In genomic region chr10:48697821-48698764, GRCh38 we compare ENCODE assay signal across 19 cellular contexts. TPM values are rescaled to one million over a fixed set of nuclear protein-coding genes. Genes with fewer than 3 reads are reported as not detected.
"Had no signal": no experiment of that assay in that cellular context is flagged by ENCODE, and none has a peak within 500 bp of the region (broad histone marks: within the 10 kb centered on the region; RNA-seq: fewer than 3 reads in every experiment).

No MANE protein-coding gene starts in this region.

- H3K4me3 ChIP-seq: cardiac muscle cell, hepatocyte, lower lobe of right lung, prostate gland, sigmoid colon, upper lobe of right lung had no signal

- H3K27me3 Mint-ChIP-seq: stimulated activated naive CD8-positive, alpha-beta T cell treated with anti-CD3 and anti-CD28 coated beads, Interleukin-15, Interleukin-2, amounts not matched to agents 100 ng/mL and 50 ng/mL, for 24 hours had no signal

- H3K4me3 Mint-ChIP-seq: activated naive CD4-positive, alpha-beta T cell treated with anti-CD3 and anti-CD28 coated beads, Interleukin-2, amount 10 ng/mL, durations not matched to agents 7 days and 5 days; activated T-helper 17 cell treated with anti-CD3 and anti-CD28 coated beads, Interleukin-2, amount 50 U/mL, for 72 hours; naive thymus-derived CD8-positive, alpha-beta T cell; stimulated activated naive CD8-positive, alpha-beta T cell treated with anti-CD3 and anti-CD28 coated beads, Interleukin-15, Interleukin-2, amounts not matched to agents 100 ng/mL and 50 ng/mL, for 24 hours; T-cell had no signal

- H3K27me3 ChIP-seq: cardiac muscle cell, hepatocyte, sigmoid colon, upper lobe of right lung had no signal

- DNase-seq: activated CD4-positive, alpha-beta T cell treated with anti-CD3 and anti-CD28 coated beads for 4 hours; activated CD8-positive, alpha-beta memory T cell treated with anti-CD3 and anti-CD28 coated beads for 24 hours; activated naive CD4-positive, alpha-beta T cell treated with anti-CD3 and anti-CD28 coated beads, Interleukin-2, amount 10 ng/mL, durations not matched to agents 7 days and 5 days; foreskin melanocyte; kidney glomerular epithelial cell; lower lobe of right lung; midbrain; nucleus accumbens; sigmoid colon; T-cell; T1000; upper lobe of right lung; WERI-Rb-1 had no signal

- H3K4me1 Mint-ChIP-seq: activated naive CD4-positive, alpha-beta T cell treated with anti-CD3 and anti-CD28 coated beads, Interleukin-2, amount 10 ng/mL, durations not matched to agents 7 days and 5 days; activated T-helper 17 cell treated with anti-CD3 and anti-CD28 coated beads, Interleukin-2, amount 50 U/mL, for 72 hours had no signal

- H3K9me3 Mint-ChIP-seq: activated naive CD4-positive, alpha-beta T cell treated with anti-CD3 and anti-CD28 coated beads, Interleukin-2, amount 10 ng/mL, durations not matched to agents 7 days and 5 days; activated T-helper 17 cell treated with anti-CD3 and anti-CD28 coated beads, Interleukin-2, amount 50 U/mL, for 72 hours; naive thymus-derived CD8-positive, alpha-beta T cell; stimulated activated naive CD8-positive, alpha-beta T cell treated with anti-CD3 and anti-CD28 coated beads, Interleukin-15, Interleukin-2, amounts not matched to agents 100 ng/mL and 50 ng/mL, for 24 hours; T-cell had no signal

- H3K4me1 ChIP-seq: prostate gland, sigmoid colon had no signal

- ATAC-seq: activated T-helper 17 cell treated with anti-CD3 and anti-CD28 coated beads, Interleukin-2, amount 50 U/mL, for 72 hours; lower lobe of right lung; naive thymus-derived CD8-positive, alpha-beta T cell; T-cell; upper lobe of right lung had no signal

- H3K79me2 ChIP-seq: hepatocyte had no signal

- H3K27ac Mint-ChIP-seq: activated naive CD4-positive, alpha-beta T cell treated with anti-CD3 and anti-CD28 coated beads, Interleukin-2, amount 10 ng/mL, durations not matched to agents 7 days and 5 days; activated T-helper 17 cell treated with anti-CD3 and anti-CD28 coated beads, Interleukin-2, amount 50 U/mL, for 72 hours; naive thymus-derived CD8-positive, alpha-beta T cell; stimulated activated naive CD8-positive, alpha-beta T cell treated with anti-CD3 and anti-CD28 coated beads, Interleukin-15, Interleukin-2, amounts not matched to agents 100 ng/mL and 50 ng/mL, for 24 hours; T-cell had no signal

- H3K4me2 ChIP-seq: hepatocyte had no signal

- H3K9me3 ChIP-seq: lower lobe of right lung, prostate gland, sigmoid colon, upper lobe of right lung had no signal

- H3K27ac ChIP-seq: cardiac muscle cell, hepatocyte, lower lobe of right lung, prostate gland, sigmoid colon, upper lobe of right lung, WERI-Rb-1 had no signal

- H3K36me3 Mint-ChIP-seq: activated naive CD4-positive, alpha-beta T cell treated with anti-CD3 and anti-CD28 coated beads, Interleukin-2, amount 10 ng/mL, durations not matched to agents 7 days and 5 days; naive thymus-derived CD8-positive, alpha-beta T cell; T-cell had no signal

- H3K36me3 ChIP-seq: cardiac muscle cell, lower lobe of right lung, prostate gland, sigmoid colon, upper lobe of right lung, WERI-Rb-1 had no signal

- H2AFZ ChIP-seq: hepatocyte had no signal

RNA-seq across cellular contexts. Expression of gene WDFY4, which starts 13.4 kb away (rescaled TPM):
- total RNA-seq: cardiac muscle cell had no signal
